8 cellular contexts compared by ENCODE assay signal in the genomic region with DNA sequence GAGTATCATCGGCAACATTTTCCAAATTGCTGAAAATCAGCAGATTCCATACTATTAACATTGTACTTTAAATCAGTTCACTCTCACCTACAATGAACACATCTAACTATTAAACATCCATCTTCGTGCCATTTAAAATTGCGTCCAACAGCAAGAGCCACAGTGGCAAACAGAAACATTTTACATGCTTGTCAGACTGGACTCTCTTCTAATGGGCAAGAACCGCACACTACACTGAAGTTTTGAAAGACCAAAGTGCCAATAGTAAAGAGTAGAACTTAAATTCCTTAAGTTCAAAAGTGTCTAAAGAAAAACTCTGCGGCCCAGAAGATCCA. TPM values are rescaled to one million over a fixed set of nuclear protein-coding genes. Genes with fewer than 3 reads are reported as not detected.
DNase-seq lines count a peak whose midpoint lies in the region; ATAC-seq and TF ChIP-seq lines count a peak whose summit lies in the region.

No MANE protein-coding gene starts in this region.

- peak overlapping the region; percentile 60 for H3K4me3 ChIP-seq in mesendoderm (ENCODE audit: low read length)
- H3K4me3 ChIP-seq in upper lobe of right lung: peak overlapping the region; percentile 81

- H3K4me1 ChIP-seq in mesendoderm (ENCODE audit: control insufficient read depth, low read depth, low read length) (peaks cover 5% of the 10 kb centered on the region), upper lobe of right lung (peaks cover 52% of the 10 kb centered on the region)

- H2BK15ac ChIP-seq in mesendoderm (replicated peaks; ENCODE audit: low read depth): no peak overlapping the region

- H3K18ac ChIP-seq in mesendoderm (ENCODE audit: low read length): peak overlapping the region; percentile 60

- H3K23ac ChIP-seq in mesendoderm (ENCODE audit: low read length): no peak overlapping the region

- H3K36me3 ChIP-seq in mesendoderm (ENCODE audit: control insufficient read depth, insufficient read depth, low read length) (peaks cover 26% of the 10 kb centered on the region), upper lobe of right lung (peaks cover 68% of the 10 kb centered on the region)

- intact Hi-C loops in activated naive CD4-positive, alpha-beta T cell treated with anti-CD3 and anti-CD28 coated beads for 36 hours (cut with micrococcal nuclease): loop anchor here (5.0 kb wide), 1 partner anchor 1422 kb away; no protein-coding TSS in a partner anchor
- intact Hi-C loops in MCF 10A (cut with micrococcal nuclease): no loop called here
- intact Hi-C loops in upper lobe of right lung (cut with DNase I): no loop called here
- intact Hi-C loops in left colon (cut with DNase I, micrococcal nuclease): no loop called here

- CTCF ChIA-PET in activated naive CD4-positive, alpha-beta T cell treated with anti-CD3 and anti-CD28 coated beads for 36 hours (lab: Charles Lee): interaction anchor here (1.0 to 1.3 kb wide), 4 partner anchors 10 to 171 kb away, joined by 3 to 9 read pairs (median 4); a partner anchor contains a TSS
- CTCF ChIA-PET in MCF 10A (lab: Yijun Ruan, JAX): interaction anchor here (1.0 to 4.4 kb wide), 3 partner anchors 12 to 180 kb away, joined by 3 to 34 read pairs (median 6); a partner anchor contains a TSS

- H3K4me3 Mint-ChIP-seq in activated naive CD4-positive, alpha-beta T cell treated with anti-CD3 and anti-CD28 coated beads for 36 hours: peak overlapping the region; percentile 94
- peak overlapping the region; percentile 95 for H3K4me3 Mint-ChIP-seq in MCF 10A (ENCODE audit: unreplicated experiment)

- H4K5ac ChIP-seq in mesendoderm (ENCODE audit: low read length): no peak overlapping the region

- DNase-seq in activated naive CD4-positive, alpha-beta T cell treated with anti-CD3 and anti-CD28 coated beads for 36 hours: no peak
- DNase-seq in activated naive CD4-positive, alpha-beta T cell treated with Interleukin-2 at 50 U/mL for 16 hours: no peak
- DNase-seq in MCF 10A (ENCODE audit: unreplicated experiment): no peak
- DNase-seq in mesendoderm: no peak
- DNase-seq in upper lobe of right lung: no peak
- no peak for DNase-seq in left colon
- no peak for DNase-seq in A172 (ENCODE audit: low spot score)
- DNase-seq in GDM1 (lab: John Stamatoyannopoulos, UW): no peak

- peak overlapping the region; percentile 58 for H3K27ac ChIP-seq in mesendoderm (ENCODE audit: low read depth, low read length)
- H3K27ac ChIP-seq in upper lobe of right lung: peak overlapping the region; percentile 83

- POLR2A ChIA-PET in MCF 10A (lab: Yijun Ruan, JAX): interaction anchor here (0.8 to 9.5 kb wide), 6 partner anchors 13 to 348 kb away, joined by 3 to 238 read pairs (median 5); a partner anchor contains a TSS

- H3K9ac ChIP-seq in mesendoderm (ENCODE audit: low read length): peak overlapping the region; percentile 81

- H3K56ac ChIP-seq in mesendoderm (ENCODE audit: low read length): peak overlapping the region; percentile 97

- H2BK120ac ChIP-seq in mesendoderm (ENCODE audit: low read depth, low read length): no peak overlapping the region

- no peak overlapping the region for H2AK5ac ChIP-seq in mesendoderm (ENCODE audit: low read length)

- peak overlapping the region; percentile 96 for H3K27ac Mint-ChIP-seq in activated naive CD4-positive, alpha-beta T cell treated with anti-CD3 and anti-CD28 coated beads for 36 hours
- H3K27ac Mint-ChIP-seq in MCF 10A (ENCODE audit: low read depth, unreplicated experiment): peak overlapping the region; percentile 87

- H3K27me3 Mint-ChIP-seq in activated naive CD4-positive, alpha-beta T cell treated with anti-CD3 and anti-CD28 coated beads for 36 hours (ENCODE audit: low read depth): no peaks in the 10 kb centered on the region
- H3K27me3 Mint-ChIP-seq in MCF 10A (ENCODE audit: insufficient read depth, unreplicated experiment): no peaks in the 10 kb centered on the region

- ATAC-seq in upper lobe of right lung (no peak), left colon (no peak)

- H2BK5ac ChIP-seq in mesendoderm (ENCODE audit: low read length): no peak overlapping the region

- TSS peak; percentile 48 for BruUV-seq in MCF 10A (replicated peaks; lab: Mats Ljungman, UMichigan)

- H3K79me1 ChIP-seq in mesendoderm (ENCODE audit: low read length): peaks cover 6% of the 10 kb centered on the region

- peak overlapping the region; percentile 100 for H3K4ac ChIP-seq in mesendoderm (ENCODE audit: low read depth, low read length)

- H3K9me3 ChIP-seq in upper lobe of right lung: no peaks in the 10 kb centered on the region

- peaks cover 57% of the 10 kb centered on the region for H3K79me2 ChIP-seq in mesendoderm (ENCODE audit: control insufficient read depth, insufficient read depth, low read length)

- no peak for TF ChIP-seq CTCF in MCF 10A (IDR thresholded peaks at IDR 0.05; ENCODE audit: unreplicated experiment)
- no peak for TF ChIP-seq CTCF in upper lobe of right lung (IDR thresholded peaks at IDR 0.05)

- no peak overlapping the region for H4K8ac ChIP-seq in mesendoderm (ENCODE audit: low read depth, low read length)

- H3K27me3 ChIP-seq in mesendoderm (ENCODE audit: insufficient read depth, low read length, poor library complexity) (no peaks in the 10 kb centered on the region), upper lobe of right lung (no peaks in the 10 kb centered on the region)

- H3K9me3 Mint-ChIP-seq in activated naive CD4-positive, alpha-beta T cell treated with anti-CD3 and anti-CD28 coated beads for 36 hours: no peaks in the 10 kb centered on the region
- H3K9me3 Mint-ChIP-seq in MCF 10A (ENCODE audit: unreplicated experiment): no peaks in the 10 kb centered on the region

- peak overlapping the region; percentile 91 for H3K4me2 ChIP-seq in mesendoderm (ENCODE audit: low read length)

- peaks cover 72% of the 10 kb centered on the region for H3K36me3 Mint-ChIP-seq in activated naive CD4-positive, alpha-beta T cell treated with anti-CD3 and anti-CD28 coated beads for 36 hours (ENCODE audit: low read depth)
- peaks cover 94% of the 10 kb centered on the region for H3K36me3 Mint-ChIP-seq in MCF 10A (ENCODE audit: insufficient read depth, unreplicated experiment)

- no CpG with 5 or more reads among the region's 5 CpGs for whole genome bisulfite sequencing in mesendoderm (ENCODE audit: extremely low coverage, insufficient coverage, low lambda C conversion rate)

- H3K4me1 Mint-ChIP-seq in activated naive CD4-positive, alpha-beta T cell treated with anti-CD3 and anti-CD28 coated beads for 36 hours (ENCODE audit: low read depth): peaks cover 51% of the 10 kb centered on the region
- H3K4me1 Mint-ChIP-seq in MCF 10A (ENCODE audit: insufficient read depth, unreplicated experiment): peaks cover 34% of the 10 kb centered on the region

RNA-seq across cellular contexts. Expression of a gene that starts 0.7 kb away (rescaled TPM):
- 1,000 to 10,000 TPM; 2,432 to 2,476 TPM for total RNA-seq in activated naive CD4-positive, alpha-beta T cell treated with anti-CD3 and anti-CD28 coated beads for 36 hours
- 869 and 1,431 TPM in 2 replicates for total RNA-seq in MCF 10A (2022)
- polyA plus RNA-seq in mesendoderm (2013, experiment 1 of 2): 4,618 TPM
- 4,640 TPM for polyA plus RNA-seq in mesendoderm (2013, experiment 2 of 2)
- total RNA-seq in upper lobe of right lung: 983 TPM
- 100 to 1,000 TPM; 843 to 969 TPM for total RNA-seq in left colon
- total RNA-seq in A172 (2014; rRNA removed; shearing (Covaris generic)): 2,142 and 2,402 TPM in 2 replicates

RNA-seq across cellular contexts. Expression of a gene that starts 11.9 kb away (rescaled TPM):
- total RNA-seq in activated naive CD4-positive, alpha-beta T cell treated with anti-CD3 and anti-CD28 coated beads for 36 hours: 100 to 1,000 TPM; 114 to 123 TPM
- total RNA-seq in MCF 10A (2022): 120 and 128 TPM in 2 replicates
- polyA plus RNA-seq in mesendoderm (2013, experiment 1 of 2): 213 TPM
- 213 TPM for polyA plus RNA-seq in mesendoderm (2013, experiment 2 of 2)
- 110 TPM for total RNA-seq in upper lobe of right lung
- total RNA-seq in left colon: 100 to 1,000 TPM; 139 to 140 TPM
- 576 and 687 TPM in 2 replicates for total RNA-seq in A172 (2014; rRNA removed; shearing (Covaris generic))
